8 cellular contexts compared by ENCODE assay signal in the genomic region with DNA sequence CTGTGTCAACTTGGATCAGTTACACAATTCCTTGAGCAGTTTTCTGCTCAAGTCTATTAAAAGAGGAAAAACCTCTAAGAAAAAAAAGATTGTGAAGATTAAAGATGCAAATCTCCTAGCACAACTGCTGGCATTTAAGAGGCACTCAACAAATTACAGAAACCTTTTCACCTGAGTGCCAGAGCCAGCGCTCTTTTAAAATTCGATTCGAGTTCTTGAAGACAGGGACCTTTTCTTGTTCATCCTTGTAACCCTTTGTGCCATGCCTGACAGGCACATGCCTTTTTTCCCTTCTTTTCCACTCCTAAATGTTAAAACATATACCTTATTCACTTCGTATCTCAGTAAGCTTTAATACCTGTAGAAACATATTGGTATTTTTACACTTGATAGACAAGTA. TPM values are rescaled to one million over a fixed set of nuclear protein-coding genes. Genes with fewer than 3 reads are reported as not detected.
DNase-seq lines count a peak whose midpoint lies in the region; ATAC-seq, FAIRE-seq and TF ChIP-seq lines count a peak whose summit lies in the region.

No MANE protein-coding gene starts in this region.

- CTCF ChIA-PET in CD8-positive, alpha-beta T cell (lab: Charles Lee), result no interaction called here

- H3K9ac ChIP-seq in duodenal mucosa (ENCODE audit: low read depth in 1 of 2, low read length in 2 of 2), result peak overlapping the region; percentile 92 to 94

- no peaks in the 10 kb centered on the region for H3K9me3 ChIP-seq in CD8-positive, alpha-beta T cell (ENCODE audit: low read length)
- H3K9me3 ChIP-seq in duodenal mucosa (ENCODE audit: control insufficient read depth in 1 of 2, low read length in 2 of 2), result no peaks in the 10 kb centered on the region

- intact Hi-C loops in CD8-positive, alpha-beta T cell (cut with DNase I, micrococcal nuclease), result loop anchor here (1.0 to 10.0 kb wide), 3 partner anchors 9 to 1446 kb away; a partner anchor contains a TSS

- peak overlapping the region; percentile 98 for H3K4me3 Mint-ChIP-seq in CD8-positive, alpha-beta T cell
- peak overlapping the region; percentile 99 for H3K4me3 Mint-ChIP-seq in neural crest cell

- DNase-seq in CD8-positive, alpha-beta T cell, result no peak
- DNase-seq in NCI-H69 (lab: John Stamatoyannopoulos, UW), result peak; percentile 49
- no peak for DNase-seq in neural crest cell (ENCODE audit: low read depth, low spot score)
- DNase-seq in ACHN, result no peak
- DNase-seq in D721Med (ENCODE audit: insufficient read length, low spot score), result no peak
- DNase-seq in stimulated activated CD4-positive, alpha-beta T cell treated with anti-CD3 and anti-CD28 coated beads, Interleukin-12 subunit alpha, Interleukin-12 subunit beta, amount 100 ng/mL, for 4 hours, result no peak

- no peaks in the 10 kb centered on the region for H3K27me3 ChIP-seq in CD8-positive, alpha-beta T cell (ENCODE audit: insufficient read depth, low read length)
- no peaks in the 10 kb centered on the region for H3K27me3 ChIP-seq in duodenal mucosa (ENCODE audit: control insufficient read depth in 1 of 2, insufficient read depth in 2 of 2, low read length in 2 of 2)

- peaks cover 50% of the 10 kb centered on the region for H3K36me3 Mint-ChIP-seq in CD8-positive, alpha-beta T cell
- H3K36me3 Mint-ChIP-seq in neural crest cell (ENCODE audit: low read depth), result no peaks in the 10 kb centered on the region

- H3K27ac Mint-ChIP-seq in CD8-positive, alpha-beta T cell, result peak overlapping the region; percentile 98
- peak overlapping the region; percentile 99 for H3K27ac Mint-ChIP-seq in neural crest cell (ENCODE audit: unreplicated experiment)

- H3K27me3 Mint-ChIP-seq in CD8-positive, alpha-beta T cell (ENCODE audit: low read depth), result no peaks in the 10 kb centered on the region
- no peaks in the 10 kb centered on the region for H3K27me3 Mint-ChIP-seq in neural crest cell (ENCODE audit: low read depth)

- no peaks in the 10 kb centered on the region for H3K9me3 Mint-ChIP-seq in CD8-positive, alpha-beta T cell
- no peaks in the 10 kb centered on the region for H3K9me3 Mint-ChIP-seq in neural crest cell

- in situ Hi-C loops in ACHN (cut with HindIII; ENCODE audit: low pct_ligation_motif_present, low pct_unique_long_range_greater_than_20kb, low sequenced_read_pairs), result no loop called here

- peaks cover 41% of the 10 kb centered on the region for H3K4me1 Mint-ChIP-seq in CD8-positive, alpha-beta T cell (ENCODE audit: low read depth)
- peaks cover 42% of the 10 kb centered on the region for H3K4me1 Mint-ChIP-seq in neural crest cell

- FAIRE-seq in D721Med (lab: Jason Lieb, UNC), result no peak

- H3K4me1 ChIP-seq in CD8-positive, alpha-beta T cell (ENCODE audit: insufficient read depth, low read length), result peaks cover 24% of the 10 kb centered on the region
- peaks cover 6 to 14% of the 10 kb centered on the region in 2 donors for H3K4me1 ChIP-seq in duodenal mucosa (ENCODE audit: control insufficient read depth in 1 of 2, insufficient read depth in 2 of 2, low read length in 2 of 2)

- no peak for TF ChIP-seq CTCF in CD8-positive, alpha-beta T cell (IDR thresholded peaks at IDR 0.05)
- TF ChIP-seq CTCF in neural crest cell (conservative IDR thresholded peaks at IDR 0.05), result no peak
- no peak for TF ChIP-seq CTCF in D721Med (IDR thresholded peaks at IDR 0.05; ENCODE audit: insufficient read depth, missing control alignments)

- POLR2A ChIA-PET in CD8-positive, alpha-beta T cell (lab: Charles Lee), result interaction anchor here (0.7 to 1.1 kb wide), 2 partner anchors 20 to 23 kb away, joined by 3 read pairs; no protein-coding TSS in a partner anchor

- H3K27ac ChIP-seq in CD8-positive, alpha-beta T cell (ENCODE audit: low read depth, low read length), result peak overlapping the region; percentile 83
- H3K27ac ChIP-seq in duodenal mucosa (ENCODE audit: low read depth, low read length), result no peak overlapping the region

- H3K4me3 ChIP-seq in CD8-positive, alpha-beta T cell (ENCODE audit: low read depth, low read length), result peak overlapping the region; percentile 74
- peak overlapping the region; percentile 93 to 96 for H3K4me3 ChIP-seq in duodenal mucosa (ENCODE audit: low read depth in 1 of 2, low read length in 2 of 2)

- no peaks in the 10 kb centered on the region for H3K36me3 ChIP-seq in CD8-positive, alpha-beta T cell (ENCODE audit: insufficient read depth, low read length)
- peaks cover 3 to 4% of the 10 kb centered on the region in 2 donors for H3K36me3 ChIP-seq in duodenal mucosa (ENCODE audit: control insufficient read depth in 1 of 2, insufficient read depth in 2 of 2, low read length in 2 of 2)

- ATAC-seq in CD8-positive, alpha-beta T cell, result no peak
- ATAC-seq in HG02571 (IDR thresholded peaks at IDR 0.05; ENCODE audit: unreplicated experiment), result no peak

RNA-seq across cellular contexts. Expression of a gene that starts 0.8 kb away (rescaled TPM):
- total RNA-seq in CD8-positive, alpha-beta T cell, result 10 to 100 TPM; 21.8 to 22.4 TPM
- total RNA-seq in neural crest cell, result 17.8 and 18.4 TPM in 2 replicates

RNA-seq across cellular contexts. Expression of a gene that starts 8.6 kb away (rescaled TPM):
- 10 to 100 TPM; 12.2 to 12.4 TPM for total RNA-seq in CD8-positive, alpha-beta T cell
- 38.4 and 41.0 TPM in 2 replicates for total RNA-seq in neural crest cell
